Comparison of ENCODE assay signal across 8 cellular contexts in genomic region chr2:68456198-68456597, GRCh38.
"Had no signal": no experiment of that assay in that cellular context is flagged by ENCODE, and none has a peak within 500 bp of the region (broad histone marks: within the 10 kb centered on the region; RNA-seq: fewer than 3 reads in every experiment).

No MANE protein-coding gene starts in this region.

- H3K4me3 ChIP-seq: GM23338 had no signal

- H3K4me1 Mint-ChIP-seq: GM23338, H9 had no signal

- H3K27ac Mint-ChIP-seq: GM23338, H9 had no signal

- H3K27ac ChIP-seq: HL-60 had no signal

- FAIRE-seq: H1, H54 had no signal

- H3K4me2 ChIP-seq: GM23338 had no signal

- H3K4me3 Mint-ChIP-seq: GM23338, H9, IgD-negative memory B cell had no signal

- DNase-seq: H9, HCEC 1CT, KG1 had no signal

- H3K27me3 Mint-ChIP-seq: IgD-negative memory B cell had no signal

- ATAC-seq: GM23338 had no signal

- H3K36me3 Mint-ChIP-seq: IgD-negative memory B cell had no signal
